8 cellular contexts compared by ENCODE assay signal in genomic region chr13:46553521-46553885, GRCh38. TPM values are rescaled to one million over a fixed set of nuclear protein-coding genes. Genes with fewer than 3 reads are reported as not detected.
DNase-seq lines count a peak whose midpoint lies in the region; ATAC-seq and TF ChIP-seq lines count a peak whose summit lies in the region.

No MANE protein-coding gene starts in this region.

- H3K36me3 Mint-ChIP-seq in activated naive CD8-positive, alpha-beta T cell treated with anti-CD3 and anti-CD28 coated beads for 36 hours = peaks cover 10% of the 10 kb centered on the region
- peaks cover 4% of the 10 kb centered on the region for H3K36me3 Mint-ChIP-seq in stimulated activated naive CD8-positive, alpha-beta T cell treated with anti-CD3 and anti-CD28 coated beads, Interleukin-15, Interleukin-2, amounts not matched to agents 100 ng/mL and 50 ng/mL, for 24 hours (ENCODE audit: low read depth)

- peak overlapping the region; percentile 93 for H3K4me3 Mint-ChIP-seq in activated naive CD8-positive, alpha-beta T cell treated with anti-CD3 and anti-CD28 coated beads for 36 hours
- H3K4me3 Mint-ChIP-seq in stimulated activated naive CD8-positive, alpha-beta T cell treated with anti-CD3 and anti-CD28 coated beads, Interleukin-15, Interleukin-2, amounts not matched to agents 100 ng/mL and 50 ng/mL, for 24 hours = peak overlapping the region; percentile 87

- no peaks in the 10 kb centered on the region for H3K9me3 ChIP-seq in iPS-18c (ENCODE audit: control insufficient read depth, insufficient read depth, low read length)

- H3K4me3 ChIP-seq in GM12875 (ENCODE audit: low read depth, low read length) (peak overlapping the region; percentile 100), iPS-18c (ENCODE audit: insufficient read depth, low read depth, low read length) (peak overlapping the region; percentile 85)

- no peaks in the 10 kb centered on the region for H3K9me3 Mint-ChIP-seq in activated naive CD8-positive, alpha-beta T cell treated with anti-CD3 and anti-CD28 coated beads for 36 hours
- no peaks in the 10 kb centered on the region for H3K9me3 Mint-ChIP-seq in stimulated activated naive CD8-positive, alpha-beta T cell treated with anti-CD3 and anti-CD28 coated beads, Interleukin-15, Interleukin-2, amounts not matched to agents 100 ng/mL and 50 ng/mL, for 24 hours

- peak; percentile 7 for ATAC-seq in HG03159 (IDR thresholded peaks at IDR 0.05; ENCODE audit: unreplicated experiment)
- ATAC-seq in HG03095 (IDR thresholded peaks at IDR 0.05; ENCODE audit: unreplicated experiment) = no peak

- DNase-seq in activated naive CD8-positive, alpha-beta T cell treated with anti-CD3 and anti-CD28 coated beads for 36 hours = peak; percentile 40
- no peak for DNase-seq in SIG-M5 treated with dmso at 0.1 percent for 504 hours (lab: John Stamatoyannopoulos, UW; ENCODE audit: unreplicated experiment)
- DNase-seq in NCI-H2171 treated with DMSO at 0.1 percent for 48 hours (lab: John Stamatoyannopoulos, UW) = no peak

- no peak for TF ChIP-seq CTCF in GM12875 (IDR thresholded peaks at IDR 0.05; ENCODE audit: borderline replicate concordance, insufficient read depth, low read depth, low read length)

- H3K27ac Mint-ChIP-seq in activated naive CD8-positive, alpha-beta T cell treated with anti-CD3 and anti-CD28 coated beads for 36 hours = peak overlapping the region; percentile 93
- H3K27ac Mint-ChIP-seq in stimulated activated naive CD8-positive, alpha-beta T cell treated with anti-CD3 and anti-CD28 coated beads, Interleukin-15, Interleukin-2, amounts not matched to agents 100 ng/mL and 50 ng/mL, for 24 hours = peak overlapping the region; percentile 89

- H3K4me1 Mint-ChIP-seq in activated naive CD8-positive, alpha-beta T cell treated with anti-CD3 and anti-CD28 coated beads for 36 hours = peaks cover 37% of the 10 kb centered on the region
- H3K4me1 Mint-ChIP-seq in stimulated activated naive CD8-positive, alpha-beta T cell treated with anti-CD3 and anti-CD28 coated beads, Interleukin-15, Interleukin-2, amounts not matched to agents 100 ng/mL and 50 ng/mL, for 24 hours (ENCODE audit: low read depth) = peaks cover 53% of the 10 kb centered on the region

- H3K27me3 Mint-ChIP-seq in activated naive CD8-positive, alpha-beta T cell treated with anti-CD3 and anti-CD28 coated beads for 36 hours = peaks cover 6% of the 10 kb centered on the region
- H3K27me3 Mint-ChIP-seq in stimulated activated naive CD8-positive, alpha-beta T cell treated with anti-CD3 and anti-CD28 coated beads, Interleukin-15, Interleukin-2, amounts not matched to agents 100 ng/mL and 50 ng/mL, for 24 hours = no peaks in the 10 kb centered on the region

RNA-seq across cellular contexts. Expression of gene LRCH1, which starts 0.5 kb away (rescaled TPM):
- 10 to 100 TPM; 16.9 to 18.1 TPM for total RNA-seq in activated naive CD8-positive, alpha-beta T cell treated with anti-CD3 and anti-CD28 coated beads for 36 hours
